Comparison of ENCODE assay signal across 13 cellular contexts in the genomic region with DNA sequence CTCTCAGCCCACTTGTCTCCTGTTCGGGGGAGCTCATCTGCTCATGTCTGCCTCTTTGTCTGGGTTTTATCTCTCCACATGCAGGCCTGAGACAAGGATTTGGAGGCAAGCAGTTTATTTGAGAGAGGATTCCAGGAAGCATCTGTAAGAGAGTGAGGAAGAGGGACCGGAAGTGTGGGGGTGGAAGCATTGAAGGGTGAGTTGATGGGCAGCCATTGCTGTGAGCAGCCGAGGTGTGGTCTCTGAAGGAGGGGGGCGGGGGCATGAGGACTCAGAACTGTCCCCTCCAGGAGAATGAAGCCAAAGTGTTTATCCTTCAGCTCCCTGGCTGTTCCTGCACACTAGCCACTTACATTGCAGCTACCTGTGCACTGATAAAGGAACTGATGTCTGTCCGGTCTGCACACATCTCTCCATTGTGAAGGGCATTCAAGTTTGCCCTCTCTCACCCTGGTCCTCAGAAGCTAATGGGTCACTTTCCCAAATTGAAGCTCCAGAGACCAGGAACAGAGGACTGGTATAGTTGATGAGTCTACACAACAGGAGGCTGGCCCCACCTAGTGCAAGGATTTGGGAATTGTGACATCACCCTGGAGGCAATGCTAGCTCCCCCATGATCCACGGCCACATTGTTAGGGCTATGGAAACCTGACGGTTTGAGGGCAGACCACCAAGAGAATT.
DNase-seq lines count a peak whose midpoint lies in the region; ATAC-seq and TF ChIP-seq lines count a peak whose summit lies in the region.
"Had no signal": no experiment of that assay in that cellular context is flagged by ENCODE, and none has a peak within 500 bp of the region (broad histone marks: within the 10 kb centered on the region; RNA-seq: fewer than 3 reads in every experiment).

No MANE protein-coding gene starts in this region.

- H3K4me1 ChIP-seq in GM23248 (ENCODE audit: insufficient read depth): no peaks in the 10 kb centered on the region
- H3K4me1 ChIP-seq in OCI-LY7 (ENCODE audit: insufficient read depth, low read length, poor library complexity, severe bottlenecking): peaks cover 4% of the 10 kb centered on the region
- H3K4me1 ChIP-seq: adrenal gland, prostate gland had no signal

- H2AFZ ChIP-seq in GM23248 (no peak overlapping the region), OCI-LY7 (ENCODE audit: low read length) (peak overlapping the region; percentile 80; the same call in 1 of the 2 replicates)

- TF ChIP-seq CTCF in OCI-LY7 (conservative IDR thresholded peaks at IDR 0.05; ENCODE audit: low read length): no peak
- TF ChIP-seq CTCF in endothelial cell (IDR thresholded peaks at IDR 0.05; ENCODE audit: unreplicated experiment): no peak

- intact Hi-C loops in OCI-LY7 (cut with micrococcal nuclease; ENCODE audit: unreplicated experiment): loop anchor here (1.0 kb wide), 1 partner anchor 346 kb away; no protein-coding TSS in a partner anchor

- BruUV-seq in OCI-LY7 (replicated peaks; lab: Mats Ljungman, UMichigan): no TSS peak

- DNase-seq in DMS53 (lab: John Stamatoyannopoulos, UW) (peak; percentile 38), DMS53 treated with DMSO at 0.1 percent for 48 hours (lab: John Stamatoyannopoulos, UW; ENCODE audit: unreplicated experiment) (no peak), GM23248 (peak; percentile 32), OCI-LY7 (ENCODE audit: low spot score) (no peak), endothelial cell (ENCODE audit: low spot score) (peak; percentile 47), NCI-H1436 (lab: John Stamatoyannopoulos, UW) (no peak), midbrain (lab: John Stamatoyannopoulos, UW) (no peak)
- DNase-seq: activated CD8-positive, alpha-beta memory T cell treated with anti-CD3 and anti-CD28 coated beads, Interleukin-2, amount 50 U/mL, for 4 hours; cortex of kidney had no signal

- H3K27ac ChIP-seq in GM23248 (no peak overlapping the region), OCI-LY7 (ENCODE audit: low read depth, low read length, poor library complexity, severe bottlenecking) (no peak overlapping the region)
- H3K27ac ChIP-seq: adrenal gland, prostate gland had no signal

- H3K27me3 Mint-ChIP-seq in endothelial cell (ENCODE audit: unreplicated experiment): peaks cover 7% of the 10 kb centered on the region

- no peaks in the 10 kb centered on the region for H3K9me3 ChIP-seq in GM23248 (ENCODE audit: low read depth)
- H3K9me3 ChIP-seq in OCI-LY7 (ENCODE audit: low read length): no peaks in the 10 kb centered on the region
- H3K9me3 ChIP-seq: adrenal gland, prostate gland had no signal

- H3K9ac ChIP-seq in GM23248: no peak overlapping the region

- H3K36me3 ChIP-seq in GM23248 (ENCODE audit: low read depth): no peaks in the 10 kb centered on the region
- H3K36me3 ChIP-seq in OCI-LY7 (ENCODE audit: insufficient read depth, low read length): no peaks in the 10 kb centered on the region
- H3K36me3 ChIP-seq: adrenal gland, prostate gland had no signal

- no peaks in the 10 kb centered on the region for H3F3A ChIP-seq in GM23248 (ENCODE audit: insufficient read depth)

- H3K9me2 ChIP-seq in GM23248 (ENCODE audit: insufficient read depth) (no peaks in the 10 kb centered on the region), OCI-LY7 (ENCODE audit: insufficient read depth, low read length) (no peaks in the 10 kb centered on the region)

- H3K4me2 ChIP-seq in GM23248 (ENCODE audit: unreplicated experiment) (no peak overlapping the region), OCI-LY7 (ENCODE audit: low read length) (0 out of 2 replicates have a peak overlapping the region, but pooled peaks have one; percentile 20)

- peak overlapping the region; percentile 88 for H3K27ac Mint-ChIP-seq in endothelial cell (ENCODE audit: unreplicated experiment)
- H3K27ac Mint-ChIP-seq: WTC11 had no signal

- peak overlapping the region; percentile 26 for H3K4me3 Mint-ChIP-seq in endothelial cell (ENCODE audit: unreplicated experiment)
- H3K4me3 Mint-ChIP-seq: WTC11 had no signal

- CTCF ChIA-PET in OCI-LY7 (lab: Charles Lee; ENCODE audit: unreplicated experiment): no interaction called here

- in situ Hi-C loops in GM23248 (cut with MboI): loop anchor here (10.0 kb wide), 1 partner anchor 350 kb away; no protein-coding TSS in a partner anchor

- no peaks in the 10 kb centered on the region for H3K79me2 ChIP-seq in GM23248 (ENCODE audit: insufficient read depth)
- H3K79me2 ChIP-seq in OCI-LY7 (ENCODE audit: insufficient read depth, low read depth, low read length): no peaks in the 10 kb centered on the region

- no peak overlapping the region for H3K4me3 ChIP-seq in GM23248
- H3K4me3 ChIP-seq in OCI-LY7 (ENCODE audit: low read depth, low read length, poor library complexity, severe bottlenecking): no peak overlapping the region
- H3K4me3 ChIP-seq: adrenal gland, prostate gland had no signal

- no peaks in the 10 kb centered on the region for H3K9me3 Mint-ChIP-seq in endothelial cell (ENCODE audit: unreplicated experiment)

- no peak for ATAC-seq in GM19467 (IDR thresholded peaks at IDR 0.05; ENCODE audit: unreplicated experiment)

- H4K20me1 ChIP-seq in GM23248 (ENCODE audit: insufficient read depth) (no peaks in the 10 kb centered on the region), OCI-LY7 (ENCODE audit: insufficient read depth, low read length) (no peaks in the 10 kb centered on the region)

- H3K4me1 Mint-ChIP-seq in endothelial cell (ENCODE audit: unreplicated experiment): peaks cover 26% of the 10 kb centered on the region

- 54% methylated on average over 7 of the region's 7 CpGs for WGBS in GM23248 (ENCODE audit: low coverage in 1 of 2, low lambda C conversion rate in 2 of 2, missing lambda C conversion rate in 2 of 2), 2 experiments

- peaks cover 14% of the 10 kb centered on the region; the same call in 1 of the 2 replicates for H3K27me3 ChIP-seq in GM23248 (replicated peaks; ENCODE audit: insufficient read depth)
- H3K27me3 ChIP-seq: adrenal gland had no signal

- H3K36me3 Mint-ChIP-seq in endothelial cell (ENCODE audit: low read depth, unreplicated experiment): no peaks in the 10 kb centered on the region

- POLR2A ChIA-PET in OCI-LY7 (lab: Charles Lee): interaction anchor here (0.6 kb wide), 1 partner anchor 74 kb away, joined by 3 read pairs; no protein-coding TSS in a partner anchor

Comparison
In these comparisons a context has a peak if more than half of its experiments do, and no peak if none do; other contexts are left out.
1. DNase-seq: peak in DMS53 (single experiment), GM23248 (single experiment) and endothelial cell (single experiment); none in DMS53 treated with DMSO at 0.1 percent for 48 hours (single experiment), OCI-LY7 (single experiment), NCI-H1436 (single experiment) and midbrain (single experiment).